Comparison of ENCODE assay signal across 20 cellular contexts in genomic region chr3:192818126-192818525, GRCh38.
DNase-seq lines count a peak whose midpoint lies in the region; ATAC-seq and TF ChIP-seq lines count a peak whose summit lies in the region.
"Had no signal": no experiment of that assay in that cellular context is flagged by ENCODE, and none has a peak within 500 bp of the region (broad histone marks: within the 10 kb centered on the region; RNA-seq: fewer than 3 reads in every experiment).

No MANE protein-coding gene starts in this region.

- peak overlapping the region; percentile 67 for H3K27ac Mint-ChIP-seq in activated CD4-positive, alpha-beta memory T cell treated with anti-CD3 and anti-CD28 coated beads, Interleukin-2, amount 10 ng/mL, durations not matched to agents 7 days and 5 days

- H3K4me1 Mint-ChIP-seq in activated CD4-positive, alpha-beta memory T cell treated with anti-CD3 and anti-CD28 coated beads, Interleukin-2, amount 10 ng/mL, durations not matched to agents 7 days and 5 days: peaks cover 59% of the 10 kb centered on the region

- H3K27me3 ChIP-seq in foreskin keratinocyte (no peaks in the 10 kb centered on the region), spleen (replicated peaks in 1 of 7) (no peaks in the 10 kb centered on the region)
- H3K27me3 ChIP-seq: ascending aorta; BLaER1 treated with 17β-estradiol and CSF1 and Interleukin-3, amounts not matched to agents 10 nM and 100 nM; gastroesophageal sphincter; ovary had no signal

- TF ChIP-seq CTCF in foreskin keratinocyte (conservative IDR thresholded peaks at IDR 0.05) (no peak), spleen (IDR thresholded peaks at IDR 0.05 in 8 of 11, conservative IDR thresholded peaks at IDR 0.05 in 3 of 11) (no peak)

- H3K4me3 ChIP-seq in spleen: no peak overlapping the region
- H3K4me3 ChIP-seq: ascending aorta; BLaER1 treated with 17β-estradiol and CSF1 and Interleukin-3, amounts not matched to agents 10 nM and 100 nM; gastroesophageal sphincter; left ventricle myocardium inferior; ovary had no signal

- peaks cover 1% of the 10 kb centered on the region for H3K27me3 Mint-ChIP-seq in activated CD4-positive, alpha-beta memory T cell treated with anti-CD3 and anti-CD28 coated beads, Interleukin-2, amount 10 ng/mL, durations not matched to agents 7 days and 5 days

- POLR2A ChIA-PET in activated CD4-positive, alpha-beta memory T cell treated with anti-CD3 and anti-CD28 coated beads, Interleukin-2, amount 10 ng/mL, durations not matched to agents 7 days and 5 days (lab: Charles Lee): interaction anchor here (1.2 to 8.0 kb wide), 5 partner anchors 70 to 98 kb away, joined by 5 to 65 read pairs (median 17); partner anchors contain the start of gene MB21D2

- H3K4me1 ChIP-seq in foreskin keratinocyte (peaks cover 27% of the 10 kb centered on the region), spleen (no peaks in the 10 kb centered on the region)

- H3K36me3 Mint-ChIP-seq in activated CD4-positive, alpha-beta memory T cell treated with anti-CD3 and anti-CD28 coated beads, Interleukin-2, amount 10 ng/mL, durations not matched to agents 7 days and 5 days (ENCODE audit: low read depth): no peaks in the 10 kb centered on the region

- intact Hi-C loops in spleen (cut with DNase I; ENCODE audit: low total_unique reads): no loop called here

- WGBS in spleen, 5 donors: 68 to 88% (median 87%) methylated on average over 1 of the region's 1 CpG

- ATAC-seq in foreskin keratinocyte (no peak), HG03439 (IDR thresholded peaks at IDR 0.05; ENCODE audit: unreplicated experiment) (no peak)

- H3K4me3 Mint-ChIP-seq in activated CD4-positive, alpha-beta memory T cell treated with anti-CD3 and anti-CD28 coated beads, Interleukin-2, amount 10 ng/mL, durations not matched to agents 7 days and 5 days: no peak overlapping the region

- H3K27ac ChIP-seq in foreskin keratinocyte: peak overlapping the region; percentile 91
- no peak overlapping the region for H3K27ac ChIP-seq in spleen
- H3K27ac ChIP-seq: 22Rv1, ascending aorta, gastroesophageal sphincter, HL-60, left ventricle myocardium inferior, ovary had no signal

- H3K9me3 ChIP-seq in spleen: no peaks in the 10 kb centered on the region
- H3K9me3 ChIP-seq: ascending aorta; BLaER1 treated with 17β-estradiol and CSF1 and Interleukin-3, amounts not matched to agents 10 nM and 100 nM; gastroesophageal sphincter; left ventricle myocardium inferior; ovary had no signal

- no peaks in the 10 kb centered on the region for H3K36me3 ChIP-seq in spleen
- H3K36me3 ChIP-seq: ascending aorta; BLaER1 treated with 17β-estradiol and CSF1 and Interleukin-3, amounts not matched to agents 10 nM and 100 nM; gastroesophageal sphincter; left ventricle myocardium inferior; ovary had no signal

- peak; percentile 35 for DNase-seq in DMS 273 (lab: John Stamatoyannopoulos, UW; ENCODE audit: unreplicated experiment)
- DNase-seq in DMS 273 treated with DMSO at 0.1 percent for 48 hours (lab: John Stamatoyannopoulos, UW): no peak
- peak; percentile 58 for DNase-seq in EH (ENCODE audit: low read depth)
- no peak for DNase-seq in activated CD4-positive, alpha-beta memory T cell treated with anti-CD3 and anti-CD28 coated beads, Interleukin-2, amount 10 ng/mL, durations not matched to agents 7 days and 5 days
- no peak for DNase-seq in foreskin keratinocyte
- no peak for DNase-seq in NCI-H146 treated with DMSO at 0.1 percent for 48 hours (lab: John Stamatoyannopoulos, UW; ENCODE audit: unreplicated experiment)
- no peak for DNase-seq in spleen
- DNase-seq: activated CD4-positive, alpha-beta T cell treated with anti-CD3 and anti-CD28 coated beads, Interleukin-2, amount 50 U/mL, for 1 hour; DMS79; left ventricle myocardium inferior; NCI-H2227 treated with DMSO at 0.1 percent for 48 hours; ovary; SHP77; stimulated activated CD4-positive, alpha-beta T cell treated with anti-CD3 and anti-CD28 coated beads, Interleukin-4, amount 100 ng/mL, for 4 hours had no signal

- CTCF ChIA-PET in activated CD4-positive, alpha-beta memory T cell treated with anti-CD3 and anti-CD28 coated beads, Interleukin-2, amount 10 ng/mL, durations not matched to agents 7 days and 5 days (lab: Charles Lee): interaction anchor here (0.9 to 11.0 kb wide), 4 partner anchors 25 to 223 kb away, joined by 3 to 198 read pairs (median 49); partner anchors contain the start of gene MB21D2

- H3K9me3 Mint-ChIP-seq in activated CD4-positive, alpha-beta memory T cell treated with anti-CD3 and anti-CD28 coated beads, Interleukin-2, amount 10 ng/mL, durations not matched to agents 7 days and 5 days: no peaks in the 10 kb centered on the region

- no peak for TF ChIP-seq POLR2A in spleen (IDR thresholded peaks at IDR 0.05)

Comparison
In these comparisons a context has a peak if more than half of its experiments do, and no peak if none do; other contexts are left out.
1. DNase-seq: peak in DMS 273 (single experiment) and EH (single experiment); none in DMS 273 treated with DMSO at 0.1 percent for 48 hours (single experiment), activated CD4-positive, alpha-beta memory T cell treated with anti-CD3 and anti-CD28 coated beads, Interleukin-2, amount 10 ng/mL, durations not matched to agents 7 days and 5 days (single experiment), foreskin keratinocyte (0 of 2), NCI-H146 treated with DMSO at 0.1 percent for 48 hours (single experiment) and spleen (single experiment).